1 cellular context compared by ENCODE assay signal in genomic region chr20:38131588-38132121, GRCh38.
TF ChIP-seq lines count a peak whose summit lies in the region.

No MANE protein-coding gene starts in this region.

TF ChIP-seq in K562, 482 proteins besides CTCF, POLR2A, EP300 and RAD21 (continued from another document and continues in another):
- TF ChIP-seq, protein P1, sequence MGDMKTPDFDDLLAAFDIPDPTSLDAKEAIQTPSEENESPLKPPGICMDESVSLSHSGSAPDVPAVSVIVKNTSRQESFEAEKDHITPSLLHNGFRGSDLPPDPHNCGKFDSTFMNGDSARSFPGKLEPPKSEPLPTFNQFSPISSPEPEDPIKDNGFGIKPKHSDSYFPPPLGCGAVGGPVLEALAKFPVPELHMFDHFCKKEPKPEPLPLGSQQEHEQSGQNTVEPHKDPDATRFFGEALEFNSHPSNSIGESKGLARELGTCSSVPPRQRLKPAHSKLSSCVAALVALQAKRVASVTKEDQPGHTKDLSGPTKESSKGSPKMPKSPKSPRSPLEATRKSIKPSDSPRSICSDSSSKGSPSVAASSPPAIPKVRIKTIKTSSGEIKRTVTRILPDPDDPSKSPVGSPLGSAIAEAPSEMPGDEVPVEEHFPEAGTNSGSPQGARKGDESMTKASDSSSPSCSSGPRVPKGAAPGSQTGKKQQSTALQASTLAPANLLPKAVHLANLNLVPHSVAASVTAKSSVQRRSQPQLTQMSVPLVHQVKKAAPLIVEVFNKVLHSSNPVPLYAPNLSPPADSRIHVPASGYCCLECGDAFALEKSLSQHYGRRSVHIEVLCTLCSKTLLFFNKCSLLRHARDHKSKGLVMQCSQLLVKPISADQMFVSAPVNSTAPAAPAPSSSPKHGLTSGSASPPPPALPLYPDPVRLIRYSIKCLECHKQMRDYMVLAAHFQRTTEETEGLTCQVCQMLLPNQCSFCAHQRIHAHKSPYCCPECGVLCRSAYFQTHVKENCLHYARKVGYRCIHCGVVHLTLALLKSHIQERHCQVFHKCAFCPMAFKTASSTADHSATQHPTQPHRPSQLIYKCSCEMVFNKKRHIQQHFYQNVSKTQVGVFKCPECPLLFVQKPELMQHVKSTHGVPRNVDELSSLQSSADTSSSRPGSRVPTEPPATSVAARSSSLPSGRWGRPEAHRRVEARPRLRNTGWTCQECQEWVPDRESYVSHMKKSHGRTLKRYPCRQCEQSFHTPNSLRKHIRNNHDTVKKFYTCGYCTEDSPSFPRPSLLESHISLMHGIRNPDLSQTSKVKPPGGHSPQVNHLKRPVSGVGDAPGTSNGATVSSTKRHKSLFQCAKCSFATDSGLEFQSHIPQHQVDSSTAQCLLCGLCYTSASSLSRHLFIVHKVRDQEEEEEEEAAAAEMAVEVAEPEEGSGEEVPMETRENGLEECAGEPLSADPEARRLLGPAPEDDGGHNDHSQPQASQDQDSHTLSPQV (IDR thresholded peaks at IDR 0.05), result no peak
- TF ChIP-seq E2F5 (CRISPR knock-in tag; IDR thresholded peaks at IDR 0.05) (no peak), BCOR (IDR thresholded peaks at IDR 0.05) (peak; percentile 14; the same call in 1 of the 2 replicates), ZEB2 (IDR thresholded peaks at IDR 0.05) (no peak), MTF1 (CRISPR knock-in tag; IDR thresholded peaks at IDR 0.05; ENCODE audit: borderline replicate concordance) (no peak), ESRRA (IDR thresholded peaks at IDR 0.05; ENCODE audit: borderline replicate concordance, low read depth) (0 out of 2 replicates have a peak, but pooled peaks have one; percentile 15), CAMTA2 (CRISPR knock-in tag; conservative IDR thresholded peaks at IDR 0.05) (no peak), ZNF316 (IDR thresholded peaks at IDR 0.05) (no peak), ZNF384 (IDR thresholded peaks at IDR 0.05; ENCODE audit: low read depth, low read length) (no peak), NFE2 (IDR thresholded peaks at IDR 0.05; ENCODE audit: low read depth) (no peak), RB1 (IDR thresholded peaks at IDR 0.05; ENCODE audit: low read depth) (no peak), RBM25 (IDR thresholded peaks at IDR 0.05; ENCODE audit: low read depth, low read length, severe bottlenecking) (peak; percentile 43), NCOR1 (IDR thresholded peaks at IDR 0.05) (no peak), BMI1 (IDR thresholded peaks at IDR 0.05; ENCODE audit: low read length) (no peak), ADNP (tag; IDR thresholded peaks at IDR 0.05) (peak; percentile 54; the same call in 1 of the 2 replicates), HSF4 (CRISPR knock-in tag; IDR thresholded peaks at IDR 0.05; ENCODE audit: borderline replicate concordance) (no peak), GATA2 (CRISPR knock-in tag; IDR thresholded peaks at IDR 0.05) (0 out of 2 replicates have a peak, but pooled peaks have one; percentile 38), MEIS2 (IDR thresholded peaks at IDR 0.05; ENCODE audit: partially characterized antibody) (peak; percentile 7), FOXP1 (CRISPR knock-in tag; IDR thresholded peaks at IDR 0.05) (no peak)
- TF ChIP-seq, protein P2, sequence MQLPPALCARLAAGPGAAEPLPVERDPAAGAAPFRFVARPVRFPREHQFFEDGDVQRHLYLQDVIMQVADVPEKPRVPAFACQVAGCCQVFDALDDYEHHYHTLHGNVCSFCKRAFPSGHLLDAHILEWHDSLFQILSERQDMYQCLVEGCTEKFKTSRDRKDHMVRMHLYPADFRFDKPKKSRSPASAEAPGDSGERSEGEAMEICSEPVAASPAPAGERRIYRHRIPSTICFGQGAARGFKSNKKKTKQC (CRISPR knock-in tag; IDR thresholded peaks at IDR 0.05), result no peak
- TF ChIP-seq, protein P3, sequence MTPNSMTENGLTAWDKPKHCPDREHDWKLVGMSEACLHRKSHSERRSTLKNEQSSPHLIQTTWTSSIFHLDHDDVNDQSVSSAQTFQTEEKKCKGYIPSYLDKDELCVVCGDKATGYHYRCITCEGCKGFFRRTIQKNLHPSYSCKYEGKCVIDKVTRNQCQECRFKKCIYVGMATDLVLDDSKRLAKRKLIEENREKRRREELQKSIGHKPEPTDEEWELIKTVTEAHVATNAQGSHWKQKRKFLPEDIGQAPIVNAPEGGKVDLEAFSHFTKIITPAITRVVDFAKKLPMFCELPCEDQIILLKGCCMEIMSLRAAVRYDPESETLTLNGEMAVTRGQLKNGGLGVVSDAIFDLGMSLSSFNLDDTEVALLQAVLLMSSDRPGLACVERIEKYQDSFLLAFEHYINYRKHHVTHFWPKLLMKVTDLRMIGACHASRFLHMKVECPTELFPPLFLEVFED (CRISPR knock-in tag; conservative IDR thresholded peaks at IDR 0.05), result no peak
- TF ChIP-seq, protein P4, sequence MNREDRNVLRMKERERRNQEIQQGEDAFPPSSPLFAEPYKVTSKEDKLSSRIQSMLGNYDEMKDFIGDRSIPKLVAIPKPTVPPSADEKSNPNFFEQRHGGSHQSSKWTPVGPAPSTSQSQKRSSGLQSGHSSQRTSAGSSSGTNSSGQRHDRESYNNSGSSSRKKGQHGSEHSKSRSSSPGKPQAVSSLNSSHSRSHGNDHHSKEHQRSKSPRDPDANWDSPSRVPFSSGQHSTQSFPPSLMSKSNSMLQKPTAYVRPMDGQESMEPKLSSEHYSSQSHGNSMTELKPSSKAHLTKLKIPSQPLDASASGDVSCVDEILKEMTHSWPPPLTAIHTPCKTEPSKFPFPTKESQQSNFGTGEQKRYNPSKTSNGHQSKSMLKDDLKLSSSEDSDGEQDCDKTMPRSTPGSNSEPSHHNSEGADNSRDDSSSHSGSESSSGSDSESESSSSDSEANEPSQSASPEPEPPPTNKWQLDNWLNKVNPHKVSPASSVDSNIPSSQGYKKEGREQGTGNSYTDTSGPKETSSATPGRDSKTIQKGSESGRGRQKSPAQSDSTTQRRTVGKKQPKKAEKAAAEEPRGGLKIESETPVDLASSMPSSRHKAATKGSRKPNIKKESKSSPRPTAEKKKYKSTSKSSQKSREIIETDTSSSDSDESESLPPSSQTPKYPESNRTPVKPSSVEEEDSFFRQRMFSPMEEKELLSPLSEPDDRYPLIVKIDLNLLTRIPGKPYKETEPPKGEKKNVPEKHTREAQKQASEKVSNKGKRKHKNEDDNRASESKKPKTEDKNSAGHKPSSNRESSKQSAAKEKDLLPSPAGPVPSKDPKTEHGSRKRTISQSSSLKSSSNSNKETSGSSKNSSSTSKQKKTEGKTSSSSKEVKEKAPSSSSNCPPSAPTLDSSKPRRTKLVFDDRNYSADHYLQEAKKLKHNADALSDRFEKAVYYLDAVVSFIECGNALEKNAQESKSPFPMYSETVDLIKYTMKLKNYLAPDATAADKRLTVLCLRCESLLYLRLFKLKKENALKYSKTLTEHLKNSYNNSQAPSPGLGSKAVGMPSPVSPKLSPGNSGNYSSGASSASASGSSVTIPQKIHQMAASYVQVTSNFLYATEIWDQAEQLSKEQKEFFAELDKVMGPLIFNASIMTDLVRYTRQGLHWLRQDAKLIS (CRISPR knock-in tag; IDR thresholded peaks at IDR 0.05), result no peak
- TF ChIP-seq, protein P5, sequence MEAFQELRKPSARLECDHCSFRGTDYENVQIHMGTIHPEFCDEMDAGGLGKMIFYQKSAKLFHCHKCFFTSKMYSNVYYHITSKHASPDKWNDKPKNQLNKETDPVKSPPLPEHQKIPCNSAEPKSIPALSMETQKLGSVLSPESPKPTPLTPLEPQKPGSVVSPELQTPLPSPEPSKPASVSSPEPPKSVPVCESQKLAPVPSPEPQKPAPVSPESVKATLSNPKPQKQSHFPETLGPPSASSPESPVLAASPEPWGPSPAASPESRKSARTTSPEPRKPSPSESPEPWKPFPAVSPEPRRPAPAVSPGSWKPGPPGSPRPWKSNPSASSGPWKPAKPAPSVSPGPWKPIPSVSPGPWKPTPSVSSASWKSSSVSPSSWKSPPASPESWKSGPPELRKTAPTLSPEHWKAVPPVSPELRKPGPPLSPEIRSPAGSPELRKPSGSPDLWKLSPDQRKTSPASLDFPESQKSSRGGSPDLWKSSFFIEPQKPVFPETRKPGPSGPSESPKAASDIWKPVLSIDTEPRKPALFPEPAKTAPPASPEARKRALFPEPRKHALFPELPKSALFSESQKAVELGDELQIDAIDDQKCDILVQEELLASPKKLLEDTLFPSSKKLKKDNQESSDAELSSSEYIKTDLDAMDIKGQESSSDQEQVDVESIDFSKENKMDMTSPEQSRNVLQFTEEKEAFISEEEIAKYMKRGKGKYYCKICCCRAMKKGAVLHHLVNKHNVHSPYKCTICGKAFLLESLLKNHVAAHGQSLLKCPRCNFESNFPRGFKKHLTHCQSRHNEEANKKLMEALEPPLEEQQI (IDR thresholded peaks at IDR 0.05), result no peak
- TF ChIP-seq, protein P6, sequence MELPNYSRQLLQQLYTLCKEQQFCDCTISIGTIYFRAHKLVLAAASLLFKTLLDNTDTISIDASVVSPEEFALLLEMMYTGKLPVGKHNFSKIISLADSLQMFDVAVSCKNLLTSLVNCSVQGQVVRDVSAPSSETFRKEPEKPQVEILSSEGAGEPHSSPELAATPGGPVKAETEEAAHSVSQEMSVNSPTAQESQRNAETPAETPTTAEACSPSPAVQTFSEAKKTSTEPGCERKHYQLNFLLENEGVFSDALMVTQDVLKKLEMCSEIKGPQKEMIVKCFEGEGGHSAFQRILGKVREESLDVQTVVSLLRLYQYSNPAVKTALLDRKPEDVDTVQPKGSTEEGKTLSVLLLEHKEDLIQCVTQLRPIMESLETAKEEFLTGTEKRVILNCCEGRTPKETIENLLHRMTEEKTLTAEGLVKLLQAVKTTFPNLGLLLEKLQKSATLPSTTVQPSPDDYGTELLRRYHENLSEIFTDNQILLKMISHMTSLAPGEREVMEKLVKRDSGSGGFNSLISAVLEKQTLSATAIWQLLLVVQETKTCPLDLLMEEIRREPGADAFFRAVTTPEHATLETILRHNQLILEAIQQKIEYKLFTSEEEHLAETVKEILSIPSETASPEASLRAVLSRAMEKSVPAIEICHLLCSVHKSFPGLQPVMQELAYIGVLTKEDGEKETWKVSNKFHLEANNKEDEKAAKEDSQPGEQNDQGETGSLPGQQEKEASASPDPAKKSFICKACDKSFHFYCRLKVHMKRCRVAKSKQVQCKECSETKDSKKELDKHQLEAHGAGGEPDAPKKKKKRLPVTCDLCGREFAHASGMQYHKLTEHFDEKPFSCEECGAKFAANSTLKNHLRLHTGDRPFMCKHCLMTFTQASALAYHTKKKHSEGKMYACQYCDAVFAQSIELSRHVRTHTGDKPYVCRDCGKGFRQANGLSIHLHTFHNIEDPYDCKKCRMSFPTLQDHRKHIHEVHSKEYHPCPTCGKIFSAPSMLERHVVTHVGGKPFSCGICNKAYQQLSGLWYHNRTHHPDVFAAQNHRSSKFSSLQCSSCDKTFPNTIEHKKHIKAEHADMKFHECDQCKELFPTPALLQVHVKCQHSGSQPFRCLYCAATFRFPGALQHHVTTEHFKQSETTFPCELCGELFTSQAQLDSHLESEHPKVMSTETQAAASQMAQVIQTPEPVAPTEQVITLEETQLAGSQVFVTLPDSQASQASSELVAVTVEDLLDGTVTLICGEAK (IDR thresholded peaks at IDR 0.05), result no peak
- TF ChIP-seq, protein P6 (CRISPR knock-in tag; IDR thresholded peaks at IDR 0.05), result no peak
- TF ChIP-seq, protein P7, sequence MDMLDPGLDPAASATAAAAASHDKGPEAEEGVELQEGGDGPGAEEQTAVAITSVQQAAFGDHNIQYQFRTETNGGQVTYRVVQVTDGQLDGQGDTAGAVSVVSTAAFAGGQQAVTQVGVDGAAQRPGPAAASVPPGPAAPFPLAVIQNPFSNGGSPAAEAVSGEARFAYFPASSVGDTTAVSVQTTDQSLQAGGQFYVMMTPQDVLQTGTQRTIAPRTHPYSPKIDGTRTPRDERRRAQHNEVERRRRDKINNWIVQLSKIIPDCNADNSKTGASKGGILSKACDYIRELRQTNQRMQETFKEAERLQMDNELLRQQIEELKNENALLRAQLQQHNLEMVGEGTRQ (CRISPR knock-in tag; IDR thresholded peaks at IDR 0.05), result no peak
- TF ChIP-seq, protein P8, sequence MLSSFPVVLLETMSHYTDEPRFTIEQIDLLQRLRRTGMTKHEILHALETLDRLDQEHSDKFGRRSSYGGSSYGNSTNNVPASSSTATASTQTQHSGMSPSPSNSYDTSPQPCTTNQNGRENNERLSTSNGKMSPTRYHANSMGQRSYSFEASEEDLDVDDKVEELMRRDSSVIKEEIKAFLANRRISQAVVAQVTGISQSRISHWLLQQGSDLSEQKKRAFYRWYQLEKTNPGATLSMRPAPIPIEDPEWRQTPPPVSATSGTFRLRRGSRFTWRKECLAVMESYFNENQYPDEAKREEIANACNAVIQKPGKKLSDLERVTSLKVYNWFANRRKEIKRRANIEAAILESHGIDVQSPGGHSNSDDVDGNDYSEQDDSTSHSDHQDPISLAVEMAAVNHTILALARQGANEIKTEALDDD (IDR thresholded peaks at IDR 0.05), result no peak
- TF ChIP-seq, protein P9, sequence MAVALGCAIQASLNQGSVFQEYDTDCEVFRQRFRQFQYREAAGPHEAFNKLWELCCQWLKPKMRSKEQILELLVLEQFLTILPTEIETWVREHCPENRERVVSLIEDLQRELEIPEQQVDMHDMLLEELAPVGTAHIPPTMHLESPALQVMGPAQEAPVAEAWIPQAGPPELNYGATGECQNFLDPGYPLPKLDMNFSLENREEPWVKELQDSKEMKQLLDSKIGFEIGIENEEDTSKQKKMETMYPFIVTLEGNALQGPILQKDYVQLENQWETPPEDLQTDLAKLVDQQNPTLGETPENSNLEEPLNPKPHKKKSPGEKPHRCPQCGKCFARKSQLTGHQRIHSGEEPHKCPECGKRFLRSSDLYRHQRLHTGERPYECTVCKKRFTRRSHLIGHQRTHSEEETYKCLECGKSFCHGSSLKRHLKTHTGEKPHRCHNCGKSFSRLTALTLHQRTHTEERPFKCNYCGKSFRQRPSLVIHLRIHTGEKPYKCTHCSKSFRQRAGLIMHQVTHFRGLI (CRISPR knock-in tag; IDR thresholded peaks at IDR 0.05), result no peak
